Comparison of ENCODE assay signal across 8 cellular contexts in the genomic region with DNA sequence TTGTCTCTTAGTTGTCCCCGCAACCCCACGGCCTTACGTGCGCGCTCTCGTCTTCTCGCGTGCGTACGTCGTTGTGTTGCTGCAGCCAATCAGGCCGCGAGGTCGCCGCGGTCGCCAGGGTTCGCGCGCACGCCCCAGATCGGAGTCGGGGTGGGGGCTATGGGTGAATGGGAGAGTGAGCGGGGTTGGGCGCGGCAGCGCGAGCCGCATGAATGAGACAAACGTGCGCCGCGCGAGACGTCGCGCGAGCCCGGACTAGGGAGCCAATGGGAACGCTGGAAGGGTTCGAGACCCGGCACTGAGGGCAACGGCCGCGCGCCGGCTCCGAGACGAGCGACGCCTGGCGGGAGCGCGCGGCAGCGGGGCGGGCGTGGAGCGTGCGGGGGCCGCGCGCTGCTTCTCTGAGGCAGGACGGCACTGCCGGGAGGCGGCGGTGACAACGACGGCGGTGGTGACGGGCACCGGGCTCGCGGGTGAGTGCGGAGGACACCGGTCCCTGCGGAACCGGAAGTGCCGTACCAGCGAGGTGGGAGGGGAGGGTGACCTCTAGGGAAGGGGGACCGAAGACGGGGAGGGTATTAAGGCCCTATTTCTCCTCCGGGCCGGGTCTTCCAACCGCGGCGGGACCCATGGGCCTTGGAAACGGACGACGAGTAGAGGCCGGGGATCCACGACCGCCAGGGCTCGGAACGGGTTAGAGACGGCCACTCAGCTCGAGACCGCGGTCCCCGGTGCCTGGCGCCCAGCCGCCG. TPM values are rescaled to one million over a fixed set of nuclear protein-coding genes. Genes with fewer than 3 reads are reported as not detected.
A peak's percentile ranks its signal among the peaks of the same experiment; 100 is the strongest.
DNase-seq lines count a peak whose midpoint lies in the region; ATAC-seq, FAIRE-seq and TF ChIP-seq lines count a peak whose summit lies in the region.

A gene with protein sequence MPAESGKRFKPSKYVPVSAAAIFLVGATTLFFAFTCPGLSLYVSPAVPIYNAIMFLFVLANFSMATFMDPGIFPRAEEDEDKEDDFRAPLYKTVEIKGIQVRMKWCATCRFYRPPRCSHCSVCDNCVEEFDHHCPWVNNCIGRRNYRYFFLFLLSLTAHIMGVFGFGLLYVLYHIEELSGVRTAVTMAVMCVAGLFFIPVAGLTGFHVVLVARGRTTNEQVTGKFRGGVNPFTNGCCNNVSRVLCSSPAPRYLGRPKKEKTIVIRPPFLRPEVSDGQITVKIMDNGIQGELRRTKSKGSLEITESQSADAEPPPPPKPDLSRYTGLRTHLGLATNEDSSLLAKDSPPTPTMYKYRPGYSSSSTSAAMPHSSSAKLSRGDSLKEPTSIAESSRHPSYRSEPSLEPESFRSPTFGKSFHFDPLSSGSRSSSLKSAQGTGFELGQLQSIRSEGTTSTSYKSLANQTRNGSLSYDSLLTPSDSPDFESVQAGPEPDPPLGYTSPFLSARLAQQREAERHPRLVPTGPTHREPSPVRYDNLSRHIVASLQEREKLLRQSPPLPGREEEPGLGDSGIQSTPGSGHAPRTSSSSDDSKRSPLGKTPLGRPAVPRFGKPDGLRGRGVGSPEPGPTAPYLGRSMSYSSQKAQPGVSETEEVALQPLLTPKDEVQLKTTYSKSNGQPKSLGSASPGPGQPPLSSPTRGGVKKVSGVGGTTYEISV (plus strand): TSS at position 400 of the 752 bp plus-strand sequence. CDS start 4,977 bp downstream, outside the sequence.

- H3K36me3 ChIP-seq in keratinocyte (ENCODE audit: control insufficient read depth in 2 of 2, extremely low read depth in 1 of 2, insufficient read depth in 2 of 2, low read length in 2 of 2) = peaks cover 3 to 9% of the 10 kb centered on the region in 2 experiments

- peak; percentile 24; the same call in 1 of the 2 replicates for TF ChIP-seq CTCF in AG10803 (conservative IDR thresholded peaks at IDR 0.05; ENCODE audit: low read length)
- TF ChIP-seq CTCF in keratinocyte (optimal IDR thresholded peaks at IDR 0.05 in 1 of 3, IDR thresholded peaks at IDR 0.05 in 1 of 3, conservative IDR thresholded peaks at IDR 0.05 in 1 of 3; ENCODE audit: extremely low read depth in 1 of 3, insufficient read depth in 2 of 3, low read length in 3 of 3) = peak in 2 of 3 experiments; percentile 46 to 48

- H2AFZ ChIP-seq in keratinocyte (ENCODE audit: control insufficient read depth, low read length) = peak within 1 kb of the TSS; percentile 91

- no peaks in the 10 kb centered on the region for H3K27me3 ChIP-seq in keratinocyte (ENCODE audit: control insufficient read depth, extremely low read depth, insufficient read depth, low read length)

- H3K9me1 ChIP-seq in keratinocyte (ENCODE audit: control insufficient read depth, extremely low read depth, insufficient read depth, low read length) = no peaks in the 10 kb centered on the region

- peak; percentile 46 for FAIRE-seq in keratinocyte (lab: Jason Lieb, UNC)

- H3K4me1 ChIP-seq in keratinocyte (ENCODE audit: control insufficient read depth, extremely low read depth, insufficient read depth, low read length) = peaks cover 19% of the 10 kb centered on the region

- DNase-seq in AG10803 (ENCODE audit: low read depth) (peak; percentile 100), NCI-H446 treated with DMSO at 0.1 percent for 48 hours (lab: John Stamatoyannopoulos, UW) (peak; percentile 99), cerebellar cortex (ENCODE audit: low spot score) (peak; percentile 99), keratinocyte (ENCODE audit: low read depth, low spot score) (peak; percentile 94)
- DNase-seq in stimulated activated CD4-positive, alpha-beta T cell treated with anti-CD3 and anti-CD28 coated beads, Interleukin-15, amount 100 ng/mL, for 1 hour (ENCODE audit: low read depth in 1 of 2, low spot score in 1 of 2) = peak; percentile 97 to 99

- H3K9ac ChIP-seq in keratinocyte (ENCODE audit: control insufficient read depth, extremely low read depth, insufficient read depth, low read length) = peak within 1 kb of the TSS; percentile 98

- H3K9me3 ChIP-seq in keratinocyte (ENCODE audit: control insufficient read depth, low read depth, low read length) = no peaks in the 10 kb centered on the region

- H3K4me3 ChIP-seq in AG10803 (ENCODE audit: low read length) (peak within 1 kb of the TSS; percentile 86), keratinocyte (ENCODE audit: control insufficient read depth in 2 of 3, extremely low read depth in 1 of 3, insufficient read depth in 2 of 3, low read depth in 1 of 3, low read length in 3 of 3) (peak within 1 kb of the TSS; percentile 96 to 98 (median 98))

- peaks cover 46% of the 10 kb centered on the region for H3K79me2 ChIP-seq in keratinocyte (ENCODE audit: control insufficient read depth, insufficient read depth, low read length)

- peak; percentile 84 for ATAC-seq in GM19025 (IDR thresholded peaks at IDR 0.05; ENCODE audit: low read depth, unreplicated experiment)
- ATAC-seq in HG03342 (IDR thresholded peaks at IDR 0.05; ENCODE audit: unreplicated experiment) = peak; percentile 85
- ATAC-seq in activated CD4-positive, CD25-positive, alpha-beta regulatory T cell treated with anti-CD3 and anti-CD28 coated beads, Interleukin-2, amount 50 U/mL, for 24 hours = peak; percentile 91 to 92

- dilution Hi-C loops in keratinocyte (cut with MboI; ENCODE audit: extremely low pct_ligation_motif_present, low sequenced_read_pairs) = no loop called here

- no peaks in the 10 kb centered on the region for H4K20me1 ChIP-seq in keratinocyte (ENCODE audit: control insufficient read depth, extremely low read depth, insufficient read depth, low read length)

- peak within 1 kb of the TSS; percentile 99 for H3K27ac ChIP-seq in keratinocyte (ENCODE audit: control insufficient read depth, insufficient read depth, low read length)

- H3K4me2 ChIP-seq in keratinocyte (ENCODE audit: control insufficient read depth, extremely low read depth, insufficient read depth, low read depth, low read length) = peak within 1 kb of the TSS; percentile 99

RNA-seq across cellular contexts. Expression of the gene that starts here (rescaled TPM):
- 78.8 to 94.6 TPM (median 79.3 TPM) in 3 replicates for polyA plus RNA-seq in keratinocyte
- 20.0 TPM for polyA plus RNA-seq in keratinocyte (2011; ENCODE audit: low read depth)
- 42.1 and 51.9 TPM in 2 replicates for polyA plus RNA-seq in keratinocyte (2011; cell fraction: cytosol; rRNA removed)
- 138 and 141 TPM in 2 replicates for polyA plus RNA-seq in keratinocyte (2011; cell fraction: nucleus; rRNA removed)
- 49.6 and 67.7 TPM in 2 replicates for polyA plus RNA-seq in keratinocyte (2012; ENCODE audit: low replicate concordance)
- 134 to 174 TPM (median 153 TPM) in 3 replicates for polyA minus RNA-seq in keratinocyte
- 51.8 TPM for polyA minus RNA-seq in keratinocyte (2011; cell fraction: cytosol; rRNA and poly(A)+ RNA removed)
- polyA minus RNA-seq in keratinocyte (2011; cell fraction: nucleus; rRNA and poly(A)+ RNA removed) = 135 and 254 TPM in 2 replicates

Comparison
In these comparisons a context has a peak if more than half of its experiments do, and no peak if none do; other contexts are left out.
1. Peak in every context shown above with its lines: DNase-seq, ATAC-seq, H3K4me3 ChIP-seq and H3K27ac ChIP-seq.